13 cellular contexts compared by ENCODE assay signal in genomic region chr12:15732341-15733061, GRCh38. TPM values are rescaled to one million over a fixed set of nuclear protein-coding genes. Genes with fewer than 3 reads are reported as not detected.
DNase-seq lines count a peak whose midpoint lies in the region; ATAC-seq and TF ChIP-seq lines count a peak whose summit lies in the region.
"Had no signal": no experiment of that assay in that cellular context is flagged by ENCODE, and none has a peak within 500 bp of the region (broad histone marks: within the 10 kb centered on the region; RNA-seq: fewer than 3 reads in every experiment).

No MANE protein-coding gene starts in this region.

- 73% methylated on average over 6 of the region's 6 CpGs for WGBS in suprapubic skin
- 67 to 69% methylated on average over 6 of the region's 6 CpGs for WGBS in lower leg skin, 2 donors

- no peaks in the 10 kb centered on the region for H3K9me3 Mint-ChIP-seq in Caco-2 (ENCODE audit: unreplicated experiment)
- H3K9me3 Mint-ChIP-seq: activated naive CD8-positive, alpha-beta T cell treated with anti-CD3 and anti-CD28 coated beads, Interleukin-2, amount 10 ng/mL, durations not matched to agents 7 days and 5 days had no signal

- H3K27me3 Mint-ChIP-seq in Caco-2 (ENCODE audit: insufficient read depth, unreplicated experiment), result no peaks in the 10 kb centered on the region

- DNase-seq in Caco-2 (no peak), left ventricle myocardium superior (no peak), suprapubic skin (ENCODE audit: low spot score in 2 of 2) (no peak), SHP77 (lab: John Stamatoyannopoulos, UW) (no peak), lower leg skin (ENCODE audit: low spot score in 2 of 2) (no peak)
- DNase-seq in NK-92 treated with Interleukin-12 subunit alpha and Interleukin-12 subunit beta, amount 100 ng/mL, for 24 hours (lab: John Stamatoyannopoulos, UW), result no peak
- DNase-seq: activated naive CD8-positive, alpha-beta T cell treated with anti-CD3 and anti-CD28 coated beads, Interleukin-2, amount 10 ng/mL, durations not matched to agents 7 days and 5 days; heart left ventricle; NCI-H774 had no signal

- no peak overlapping the region for H3K4me3 ChIP-seq in Caco-2 (ENCODE audit: low read depth, low read length)
- H3K4me3 ChIP-seq in suprapubic skin, result no peak overlapping the region
- H3K4me3 ChIP-seq in lower leg skin (ENCODE audit: low read depth, poor library complexity, severe bottlenecking), result no peak overlapping the region
- H3K4me3 ChIP-seq: heart left ventricle, neural progenitor cell had no signal

- no peaks in the 10 kb centered on the region for H3K27me3 ChIP-seq in Caco-2 (replicated peaks; ENCODE audit: control insufficient read depth, insufficient read depth, low read length)
- H3K27me3 ChIP-seq in suprapubic skin, result no peaks in the 10 kb centered on the region
- H3K27me3 ChIP-seq: heart left ventricle, neural progenitor cell had no signal

- H3K4me1 Mint-ChIP-seq in Caco-2 (ENCODE audit: low read depth, unreplicated experiment), result peaks cover 12% of the 10 kb centered on the region
- H3K4me1 Mint-ChIP-seq: activated naive CD8-positive, alpha-beta T cell treated with anti-CD3 and anti-CD28 coated beads, Interleukin-2, amount 10 ng/mL, durations not matched to agents 7 days and 5 days; B cell had no signal

- H3K4me1 ChIP-seq in Caco-2 (0 out of 2 replicates have a peak, but pooled peaks cover 8% of the 10 kb centered on the region), suprapubic skin (peaks cover 20% of the 10 kb centered on the region)
- H3K4me1 ChIP-seq: neural progenitor cell had no signal

- H3K27ac Mint-ChIP-seq in Caco-2 (ENCODE audit: unreplicated experiment), result peak overlapping the region; percentile 6
- H3K27ac Mint-ChIP-seq: activated naive CD8-positive, alpha-beta T cell treated with anti-CD3 and anti-CD28 coated beads, Interleukin-2, amount 10 ng/mL, durations not matched to agents 7 days and 5 days; B cell had no signal

- ATAC-seq in GM21529 (IDR thresholded peaks at IDR 0.05; ENCODE audit: unreplicated experiment) (peak; percentile 62), HG03558 (IDR thresholded peaks at IDR 0.05; ENCODE audit: extremely low read depth, unreplicated experiment) (peak; percentile 58), left ventricle myocardium superior (peak; percentile 64)

- CTCF ChIA-PET in Caco-2 (lab: Charles Lee), result no interaction called here

- no peak for TF ChIP-seq EP300 in suprapubic skin (IDR thresholded peaks at IDR 0.05)

- H3K36me3 Mint-ChIP-seq in Caco-2 (ENCODE audit: insufficient read depth, unreplicated experiment), result no peaks in the 10 kb centered on the region
- H3K36me3 Mint-ChIP-seq: activated naive CD8-positive, alpha-beta T cell treated with anti-CD3 and anti-CD28 coated beads, Interleukin-2, amount 10 ng/mL, durations not matched to agents 7 days and 5 days had no signal

- no peak overlapping the region for H3K4me3 Mint-ChIP-seq in Caco-2 (ENCODE audit: unreplicated experiment)
- H3K4me3 Mint-ChIP-seq: activated naive CD8-positive, alpha-beta T cell treated with anti-CD3 and anti-CD28 coated beads, Interleukin-2, amount 10 ng/mL, durations not matched to agents 7 days and 5 days; B cell; neural progenitor cell had no signal

- H3K9me3 ChIP-seq in Caco-2 (no peaks in the 10 kb centered on the region), suprapubic skin (no peaks in the 10 kb centered on the region)
- H3K9me3 ChIP-seq: heart left ventricle had no signal

- intact Hi-C loops in Caco-2 (cut with micrococcal nuclease; ENCODE audit: unreplicated experiment) (no loop called here), left ventricle myocardium superior (cut with micrococcal nuclease) (no loop called here), lower leg skin (cut with DNase I; ENCODE audit: low total_unique reads) (no loop called here)

- H3K36me3 ChIP-seq in Caco-2 (ENCODE audit: control insufficient read depth, insufficient read depth, low read length) (no peaks in the 10 kb centered on the region), suprapubic skin (no peaks in the 10 kb centered on the region)
- H3K36me3 ChIP-seq: heart left ventricle, neural progenitor cell had no signal

- TF ChIP-seq POLR2A in suprapubic skin (IDR thresholded peaks at IDR 0.05), result no peak
- TF ChIP-seq POLR2A in lower leg skin (IDR thresholded peaks at IDR 0.05), result no peak

- BruUV-seq in Caco-2 (replicated peaks; lab: Mats Ljungman, UMichigan), result no TSS peak

- no peak for TF ChIP-seq CTCF in Caco-2 (IDR thresholded peaks at IDR 0.05; ENCODE audit: insufficient read depth in 1 of 2, low read depth in 1 of 2, low read length in 1 of 2, severe bottlenecking in 1 of 2, unreplicated experiment in 1 of 2)
- no peak for TF ChIP-seq CTCF in suprapubic skin (IDR thresholded peaks at IDR 0.05)
- TF ChIP-seq CTCF in lower leg skin (IDR thresholded peaks at IDR 0.05), result no peak

- no peak overlapping the region for H3K27ac ChIP-seq in suprapubic skin
- H3K27ac ChIP-seq: neural progenitor cell had no signal

- POLR2A ChIA-PET in Caco-2 (lab: Charles Lee), result no interaction called here

RNA-seq across cellular contexts. Expression of gene EPS8, which starts 56.7 kb away (rescaled TPM):
- total RNA-seq in Caco-2 (2022), result 13.9 and 20.1 TPM in 2 replicates
- 20.7 TPM for total RNA-seq in left ventricle myocardium superior
- total RNA-seq in suprapubic skin, result 10 to 100 TPM; 15.7 to 38.8 (median 27.3) TPM
- total RNA-seq in lower leg skin, result 10 to 100 TPM; 26.1 to 43.2 (median 32.3) TPM
